1 cellular context compared by ENCODE assay signal in genomic region chr6:91317247-91317646, GRCh38.
TF ChIP-seq lines count a peak whose summit lies in the region.

No MANE protein-coding gene starts in this region.

TF ChIP-seq in WTC11, 78 proteins besides CTCF, POLR2A, EP300 and RAD21 (continued from another document):
- no peak for TF ChIP-seq STAT6 (CRISPR knock-in tag; conservative IDR thresholded peaks at IDR 0.05; ENCODE audit: low read depth)
- no peak for TF ChIP-seq ARID4B (CRISPR knock-in tag; IDR thresholded peaks at IDR 0.05; ENCODE audit: borderline replicate concordance)
- TF ChIP-seq ESRRA (CRISPR knock-in tag; IDR thresholded peaks at IDR 0.05; ENCODE audit: borderline replicate concordance), result no peak
